ENCODE assay signal across 8 cellular contexts in genomic region chr12:28253175-28253641, GRCh38.
A peak's percentile ranks its signal among the peaks of the same experiment; 100 is the strongest.
DNase-seq lines count a peak whose midpoint lies in the region; ATAC-seq lines count a peak whose summit lies in the region.

No MANE protein-coding gene starts in this region.

- peaks cover 3% of the 10 kb centered on the region for H3K36me3 Mint-ChIP-seq in activated naive CD8-positive, alpha-beta T cell
- H3K36me3 Mint-ChIP-seq in stimulated activated effector memory CD8-positive, alpha-beta T cell treated with anti-CD3 and anti-CD28 coated beads, Interleukin-12 subunit alpha, Interleukin-12 subunit beta, amount 100 ng/mL, for 72 hours = no peaks in the 10 kb centered on the region

- DNase-seq in activated effector memory CD4-positive, alpha-beta T cell treated with anti-CD3 and anti-CD28 coated beads, Interleukin-2, amount 50 U/mL, for 16 hours = peak; percentile 76
- no peak for DNase-seq in activated effector memory CD4-positive, alpha-beta T cell treated with Interleukin-2 at 50 U/mL for 16 hours
- DNase-seq in stimulated activated effector memory CD8-positive, alpha-beta T cell treated with anti-CD3 and anti-CD28 coated beads, Interleukin-12 subunit alpha, Interleukin-12 subunit beta, amount 100 ng/mL, for 72 hours (ENCODE audit: low spot score in 2 of 2) = peak; percentile 25 to 79
- DNase-seq in NCI-H1048 (lab: John Stamatoyannopoulos, UW) (no peak), occipital lobe (lab: John Stamatoyannopoulos, UW) (no peak), NOMO-1 (lab: John Stamatoyannopoulos, UW; ENCODE audit: unreplicated experiment in 2 of 2) (no peak)

- no peaks in the 10 kb centered on the region for H3K27me3 Mint-ChIP-seq in activated naive CD8-positive, alpha-beta T cell

- peak; percentile 96 for ATAC-seq in HG03520 (IDR thresholded peaks at IDR 0.05; ENCODE audit: unreplicated experiment)
- peak; percentile 98 for ATAC-seq in stimulated activated effector memory CD8-positive, alpha-beta T cell treated with anti-CD3 and anti-CD28 coated beads, Interleukin-12 subunit alpha, Interleukin-12 subunit beta, amount 100 ng/mL, for 72 hours

- H3K27ac Mint-ChIP-seq in activated naive CD8-positive, alpha-beta T cell = peak overlapping the region; percentile 96
- H3K27ac Mint-ChIP-seq in stimulated activated effector memory CD8-positive, alpha-beta T cell treated with anti-CD3 and anti-CD28 coated beads, Interleukin-12 subunit alpha, Interleukin-12 subunit beta, amount 100 ng/mL, for 72 hours = peak overlapping the region; percentile 93

- peak overlapping the region; percentile 73 for H3K4me3 Mint-ChIP-seq in activated naive CD8-positive, alpha-beta T cell
- H3K4me3 Mint-ChIP-seq in stimulated activated effector memory CD8-positive, alpha-beta T cell treated with anti-CD3 and anti-CD28 coated beads, Interleukin-12 subunit alpha, Interleukin-12 subunit beta, amount 100 ng/mL, for 72 hours = peak overlapping the region; percentile 52

- H3K4me1 Mint-ChIP-seq in activated naive CD8-positive, alpha-beta T cell (ENCODE audit: low read depth) = peaks cover 61% of the 10 kb centered on the region
- H3K4me1 Mint-ChIP-seq in stimulated activated effector memory CD8-positive, alpha-beta T cell treated with anti-CD3 and anti-CD28 coated beads, Interleukin-12 subunit alpha, Interleukin-12 subunit beta, amount 100 ng/mL, for 72 hours = peaks cover 55% of the 10 kb centered on the region

- H3K9me3 Mint-ChIP-seq in activated naive CD8-positive, alpha-beta T cell (ENCODE audit: low read depth) = no peaks in the 10 kb centered on the region
- H3K9me3 Mint-ChIP-seq in stimulated activated effector memory CD8-positive, alpha-beta T cell treated with anti-CD3 and anti-CD28 coated beads, Interleukin-12 subunit alpha, Interleukin-12 subunit beta, amount 100 ng/mL, for 72 hours = no peaks in the 10 kb centered on the region

Comparison
In these comparisons a context has a peak if more than half of its experiments do, and no peak if none do; other contexts are left out.
1. DNase-seq: peak in activated effector memory CD4-positive, alpha-beta T cell treated with anti-CD3 and anti-CD28 coated beads, Interleukin-2, amount 50 U/mL, for 16 hours (single experiment) and stimulated activated effector memory CD8-positive, alpha-beta T cell treated with anti-CD3 and anti-CD28 coated beads, Interleukin-12 subunit alpha, Interleukin-12 subunit beta, amount 100 ng/mL, for 72 hours (2 of 2); none in activated effector memory CD4-positive, alpha-beta T cell treated with Interleukin-2 at 50 U/mL for 16 hours (single experiment), NCI-H1048 (single experiment), occipital lobe (single experiment) and NOMO-1 (0 of 2).